ENCODE assay signal across 18 cellular contexts in the genomic region with DNA sequence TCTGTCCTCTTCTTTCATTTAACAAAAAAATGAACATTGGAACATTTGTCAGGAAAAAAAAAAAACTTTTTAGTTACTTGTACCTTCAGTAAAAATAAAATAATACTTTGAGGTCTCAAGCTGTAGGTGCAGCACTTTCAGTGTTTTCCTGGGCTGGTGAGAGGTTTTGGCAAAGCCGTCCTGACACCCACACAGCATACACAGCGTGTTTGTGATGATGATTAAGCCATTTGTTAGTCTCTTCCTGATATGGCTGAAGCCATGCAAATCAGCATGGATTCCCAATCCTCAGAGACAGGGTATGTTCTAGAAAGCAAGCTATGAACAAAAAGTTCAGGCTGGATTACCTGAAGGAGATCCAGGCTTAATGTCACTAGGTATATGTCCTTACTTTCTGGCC.
DNase-seq lines count a peak whose midpoint lies in the region; ATAC-seq and TF ChIP-seq lines count a peak whose summit lies in the region.
"Had no signal": no experiment of that assay in that cellular context is flagged by ENCODE, and none has a peak within 500 bp of the region (broad histone marks: within the 10 kb centered on the region; RNA-seq: fewer than 3 reads in every experiment).

No MANE protein-coding gene starts in this region.

- H3K36me3 ChIP-seq in IMR-90 (ENCODE audit: control insufficient read depth, insufficient read depth, low read length) (no peaks in the 10 kb centered on the region), mesendoderm (ENCODE audit: control insufficient read depth, insufficient read depth, low read length) (no peaks in the 10 kb centered on the region), neuronal stem cell (replicated peaks in 1 of 2; ENCODE audit: control insufficient read depth in 2 of 2, insufficient read depth in 2 of 2, low read length in 2 of 2) (no peaks in the 10 kb centered on the region)
- H3K36me3 ChIP-seq: SJCRH30 had no signal

- ATAC-seq in IMR-90 (ENCODE audit: low read depth) (peak; percentile 42; the same call in 1 of the 2 replicates), GM21528 (IDR thresholded peaks at IDR 0.05; ENCODE audit: low FRiP score, unreplicated experiment) (no peak), GM21367 (IDR thresholded peaks at IDR 0.05; ENCODE audit: unreplicated experiment) (no peak)

- BruUV-seq in IMR-90 (replicated peaks; lab: Mats Ljungman, UMichigan): no TSS peak

- H2AFZ ChIP-seq in IMR-90 (replicated peaks; ENCODE audit: low read length, poor library complexity) (no peak overlapping the region), neuronal stem cell (ENCODE audit: low read length) (no peak overlapping the region)

- H3K4ac ChIP-seq in IMR-90 (ENCODE audit: low read depth, low read length) (no peak overlapping the region), mesendoderm (ENCODE audit: low read depth, low read length) (no peak overlapping the region), neuronal stem cell (ENCODE audit: low read length) (no peak overlapping the region)

- no peaks in the 10 kb centered on the region for H3K9me3 ChIP-seq in IMR-90 (ENCODE audit: control insufficient read depth, insufficient read depth, low read length)
- no peaks in the 10 kb centered on the region for H3K9me3 ChIP-seq in neuronal stem cell (replicated peaks in 1 of 2; ENCODE audit: control insufficient read depth in 2 of 2, insufficient read depth in 1 of 2, low read depth in 1 of 2, low read length in 2 of 2)
- H3K9me3 ChIP-seq: SJCRH30 had no signal

- no peaks in the 10 kb centered on the region for H3K9me1 ChIP-seq in IMR-90 (ENCODE audit: insufficient read depth, low read length)

- H2AK5ac ChIP-seq in IMR-90 (ENCODE audit: low read depth, low read length) (no peak overlapping the region), mesendoderm (ENCODE audit: low read length) (no peak overlapping the region), neuronal stem cell (ENCODE audit: low read depth, low read length) (no peak overlapping the region)

- H3K4me2 ChIP-seq in IMR-90 (ENCODE audit: low read depth, low read length) (peak overlapping the region; percentile 44; the same call in 1 of the 2 replicates), mesendoderm (ENCODE audit: low read length) (no peak overlapping the region), neuronal stem cell (ENCODE audit: insufficient read depth, low read length, poor library complexity, severe bottlenecking) (no peak overlapping the region)

- no peak for TF ChIP-seq POLR2A in IMR-90 (IDR thresholded peaks at IDR 0.05; ENCODE audit: low read depth, low read length)

- H4K8ac ChIP-seq in IMR-90 (ENCODE audit: low read depth in 2 of 2, low read length in 2 of 2) (no peak overlapping the region), mesendoderm (ENCODE audit: low read depth, low read length) (no peak overlapping the region), neuronal stem cell (ENCODE audit: low read depth, low read length) (no peak overlapping the region)

- POLR2A ChIA-PET in IMR-90 (lab: Charles Lee; ENCODE audit: unreplicated experiment): no interaction called here

- CTCF ChIA-PET in IMR-90 (lab: Yijun Ruan, JAX): interaction anchor here (0.6 to 1.7 kb wide), 6 partner anchors 14 to 1138 kb away, joined by 3 to 9 read pairs (median 4); no protein-coding TSS in a partner anchor

- H3K56ac ChIP-seq in IMR-90 (ENCODE audit: extremely low read depth, insufficient read depth, low read length) (no peak overlapping the region), mesendoderm (ENCODE audit: low read length) (no peak overlapping the region)

- peak; percentile 62 for DNase-seq in Ammon's horn (ENCODE audit: low spot score)
- peak; percentile 19 for DNase-seq in IMR-90
- DNase-seq in choroid plexus epithelial cell (ENCODE audit: low read depth): peak; percentile 19
- DNase-seq in mesendoderm: peak; percentile 3
- no peak for DNase-seq in neuronal stem cell (ENCODE audit: low spot score)
- DNase-seq in NCI-H2171 treated with DMSO at 0.1 percent for 48 hours (lab: John Stamatoyannopoulos, UW): no peak
- DNase-seq: COR-L47; GOT3; HFFc6; NCI-H1930; NCI-H524 treated with DMSO at 0.1 percent for 48 hours; NK-92 treated with Interleukin-12 subunit alpha and Interleukin-12 subunit beta, amount 100 ng/mL, for 24 hours; OCI-M1; SJCRH30 had no signal

- no peak for TF ChIP-seq RAD21 in IMR-90 (IDR thresholded peaks at IDR 0.05; ENCODE audit: low read length)

- H2BK5ac ChIP-seq in IMR-90 (ENCODE audit: low read depth, low read length, poor library complexity, severe bottlenecking) (no peak overlapping the region), mesendoderm (ENCODE audit: low read length) (no peak overlapping the region), neuronal stem cell (ENCODE audit: low read length) (no peak overlapping the region)

- H3K18ac ChIP-seq in IMR-90 (ENCODE audit: low read depth, low read length) (no peak overlapping the region), mesendoderm (ENCODE audit: low read length) (no peak overlapping the region), neuronal stem cell (ENCODE audit: low read length) (no peak overlapping the region)

- no peak overlapping the region for H3K9ac ChIP-seq in IMR-90 (ENCODE audit: low read depth, low read length)
- no peak overlapping the region for H3K9ac ChIP-seq in mesendoderm (ENCODE audit: low read length)
- H3K9ac ChIP-seq in neuronal stem cell (ENCODE audit: low read depth, low read length, poor library complexity): no peak overlapping the region

- intact Hi-C loops in IMR-90 (cut with micrococcal nuclease): loop anchor here (5.0 to 10.0 kb wide), 2 partner anchors 773 to 1051 kb away; a partner anchor contains a TSS

- H2BK12ac ChIP-seq in neuronal stem cell (ENCODE audit: low read length): no peak overlapping the region

- H3K27me3 ChIP-seq in IMR-90 (ENCODE audit: control insufficient read depth, insufficient read depth, low read length) (peaks cover 8% of the 10 kb centered on the region), mesendoderm (ENCODE audit: insufficient read depth, low read length, poor library complexity) (no peaks in the 10 kb centered on the region), neuronal stem cell (ENCODE audit: control insufficient read depth in 3 of 3, insufficient read depth in 3 of 3, low read depth in 1 of 3, low read length in 3 of 3) (no peaks in the 10 kb centered on the region)
- H3K27me3 ChIP-seq: SJCRH30 had no signal

- no peak overlapping the region for H2AK9ac ChIP-seq in IMR-90 (replicated peaks; ENCODE audit: low read depth, low read length, poor library complexity)

- H3K79me1 ChIP-seq in IMR-90 (ENCODE audit: low read depth in 1 of 2, low read length in 2 of 2): no peaks in the 10 kb centered on the region
- H3K79me1 ChIP-seq in mesendoderm (ENCODE audit: low read length): no peaks in the 10 kb centered on the region
- H3K79me1 ChIP-seq in neuronal stem cell (ENCODE audit: low read depth, low read length): no peaks in the 10 kb centered on the region

- dilution Hi-C loops in IMR-90 (cut with HindIII; ENCODE audit: low sequenced_read_pairs, unreplicated experiment): no loop called here

- no peak overlapping the region for H2BK20ac ChIP-seq in IMR-90 (ENCODE audit: low read depth, low read length)

- no peak overlapping the region for H4K91ac ChIP-seq in IMR-90 (ENCODE audit: insufficient read depth, low read depth, low read length)
- H4K91ac ChIP-seq in neuronal stem cell (ENCODE audit: low read depth, low read length, poor library complexity): no peak overlapping the region

- H3K23ac ChIP-seq in IMR-90 (ENCODE audit: low read depth, low read length) (no peak overlapping the region), mesendoderm (ENCODE audit: low read length) (no peak overlapping the region), neuronal stem cell (ENCODE audit: low read depth, low read length, poor library complexity) (no peak overlapping the region)

- no CpG with 5 or more reads among the region's 2 CpGs for WGBS in IMR-90 (ENCODE audit: extremely low coverage in 2 of 2, insufficient read length in 1 of 2), 2 experiments
- WGBS in mesendoderm (ENCODE audit: extremely low coverage, insufficient coverage, low lambda C conversion rate): no CpG with 5 or more reads among the region's 2 CpGs
- no CpG with 5 or more reads among the region's 2 CpGs for WGBS in neuronal stem cell (ENCODE audit: extremely low coverage in 2 of 2, insufficient read length in 2 of 2, insufficient replicate concordance in 1 of 2), 2 donors

- no peak overlapping the region for H3K14ac ChIP-seq in IMR-90 (replicated peaks; ENCODE audit: low read depth, low read length)
- H3K14ac ChIP-seq in neuronal stem cell (ENCODE audit: low read length): no peak overlapping the region

- peaks cover 2% of the 10 kb centered on the region; the same call in 1 of the 2 replicates for H3K4me1 ChIP-seq in IMR-90 (ENCODE audit: control insufficient read depth, insufficient read depth, low read length)
- no peaks in the 10 kb centered on the region for H3K4me1 ChIP-seq in mesendoderm (ENCODE audit: control insufficient read depth, low read depth, low read length)
- H3K4me1 ChIP-seq in neuronal stem cell (ENCODE audit: control insufficient read depth in 2 of 2, insufficient read depth in 1 of 2, low read depth in 1 of 2, low read length in 2 of 2): peaks cover 21 to 26% of the 10 kb centered on the region in 2 donors
- H3K4me1 ChIP-seq: SJCRH30 had no signal

- H4K5ac ChIP-seq in IMR-90 (ENCODE audit: low read depth, low read length) (no peak overlapping the region), mesendoderm (ENCODE audit: low read length) (no peak overlapping the region)

- in situ Hi-C loops in IMR-90 (cut with MboI; ENCODE audit: low sequenced_read_pairs): loop anchor here (25.0 kb wide), 1 partner anchor 1596 kb away; no protein-coding TSS in a partner anchor

- H2BK120ac ChIP-seq in IMR-90 (ENCODE audit: low read depth, low read length): no peak overlapping the region
- H2BK120ac ChIP-seq in mesendoderm (ENCODE audit: low read depth, low read length): no peak overlapping the region
- no peak overlapping the region for H2BK120ac ChIP-seq in neuronal stem cell (ENCODE audit: low read depth, low read length)

- no peaks in the 10 kb centered on the region for H4K20me1 ChIP-seq in IMR-90 (ENCODE audit: insufficient read depth, low read length)

- H3K27ac ChIP-seq in IMR-90 (ENCODE audit: insufficient read depth, low read length): no peak overlapping the region
- no peak overlapping the region for H3K27ac ChIP-seq in mesendoderm (ENCODE audit: low read depth, low read length)
- no peak overlapping the region for H3K27ac ChIP-seq in neuronal stem cell (replicated peaks; ENCODE audit: low read length)
- H3K27ac ChIP-seq: C4-2B, RWPE1, SJCRH30 had no signal

- H2BK15ac ChIP-seq in IMR-90 (ENCODE audit: low read depth, low read length): no peak overlapping the region
- no peak overlapping the region for H2BK15ac ChIP-seq in mesendoderm (replicated peaks; ENCODE audit: low read depth)
- H2BK15ac ChIP-seq in neuronal stem cell (ENCODE audit: low read length): no peak overlapping the region

- TF ChIP-seq CTCF in IMR-90 (conservative IDR thresholded peaks at IDR 0.05; ENCODE audit: low read depth, low read length) (no peak), choroid plexus epithelial cell (conservative IDR thresholded peaks at IDR 0.05; ENCODE audit: low read depth, low read length) (no peak)

- H3K4me3 ChIP-seq in IMR-90 (ENCODE audit: insufficient read depth, low read depth, low read length) (no peak overlapping the region), choroid plexus epithelial cell (ENCODE audit: low read depth, low read length) (no peak overlapping the region), mesendoderm (ENCODE audit: low read length) (no peak overlapping the region), neuronal stem cell (ENCODE audit: low read length in 2 of 2) (no peak overlapping the region)
- H3K4me3 ChIP-seq: SJCRH30 had no signal

- no peaks in the 10 kb centered on the region for H3K79me2 ChIP-seq in mesendoderm (ENCODE audit: control insufficient read depth, insufficient read depth, low read length)

Comparison
In these comparisons a context has a peak if more than half of its experiments do, and no peak if none do; other contexts are left out.
1. DNase-seq: peak in Ammon's horn (single experiment), IMR-90 (single experiment), choroid plexus epithelial cell (single experiment) and mesendoderm (single experiment); none in neuronal stem cell (single experiment) and NCI-H2171 treated with DMSO at 0.1 percent for 48 hours (single experiment).